Comparison of ENCODE assay signal across 1 cellular context in the genomic region with DNA sequence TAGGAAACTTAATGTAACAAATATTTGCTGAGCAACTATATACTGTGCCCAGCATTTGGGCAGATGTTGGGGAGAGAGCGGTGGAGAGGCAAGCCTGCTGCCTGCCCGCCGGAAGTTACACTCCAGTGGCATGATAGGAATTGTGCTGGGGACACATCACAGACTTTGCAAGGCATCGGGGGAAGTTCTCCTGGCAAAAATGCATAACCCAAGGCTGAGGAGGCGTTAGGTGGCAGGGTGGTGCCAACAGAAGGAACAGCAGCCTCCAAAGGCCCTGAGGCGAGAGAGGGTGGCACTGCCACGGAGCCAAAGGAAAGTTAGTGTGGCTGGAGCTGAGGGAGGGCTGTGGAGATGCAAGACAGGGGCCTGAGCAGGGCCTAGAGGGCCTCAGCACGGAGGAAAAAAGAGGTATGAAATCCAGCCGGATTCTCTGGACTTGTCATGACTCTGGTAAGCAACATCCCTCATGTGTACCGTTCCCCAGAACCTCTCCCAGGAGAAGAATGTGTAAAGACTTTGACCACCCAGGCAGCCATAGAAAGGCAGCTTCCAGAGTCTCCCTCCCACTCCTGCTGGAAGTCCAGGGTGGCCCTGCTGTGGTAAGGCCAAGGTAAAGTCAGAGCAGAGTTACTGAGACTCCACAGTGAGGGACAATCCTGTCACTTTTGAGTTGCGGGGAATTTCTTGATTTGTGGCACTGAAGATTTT.
TF ChIP-seq lines count a peak whose summit lies in the region.

No MANE protein-coding gene starts in this region.

TF ChIP-seq in IMR-90, 13 proteins besides CTCF, POLR2A, EP300 and RAD21:
- TF ChIP-seq RCOR1 (IDR thresholded peaks at IDR 0.05; ENCODE audit: insufficient replicate concordance, low read length), result no peak
- no peak for TF ChIP-seq MXI1 (IDR thresholded peaks at IDR 0.05; ENCODE audit: borderline replicate concordance, low read depth, low read length)
- TF ChIP-seq BHLHE40 (IDR thresholded peaks at IDR 0.05; ENCODE audit: low read depth, low read length), result no peak
- no peak for TF ChIP-seq MAFK (IDR thresholded peaks at IDR 0.05; ENCODE audit: low read depth, low read length)
- TF ChIP-seq SMC3 (IDR thresholded peaks at IDR 0.05; ENCODE audit: low read depth, low read length), result no peak
- TF ChIP-seq CEBPB (IDR thresholded peaks at IDR 0.05; ENCODE audit: low read depth, low read length), result no peak
- TF ChIP-seq MAZ (IDR thresholded peaks at IDR 0.05; ENCODE audit: borderline replicate concordance, low read depth, low read length), result no peak
- no peak for TF ChIP-seq FOS (IDR thresholded peaks at IDR 0.05; ENCODE audit: low read depth, low read length)
- no peak for TF ChIP-seq NFE2L2 (IDR thresholded peaks at IDR 0.05; ENCODE audit: low read depth, low read length)
- TF ChIP-seq, protein P1, sequence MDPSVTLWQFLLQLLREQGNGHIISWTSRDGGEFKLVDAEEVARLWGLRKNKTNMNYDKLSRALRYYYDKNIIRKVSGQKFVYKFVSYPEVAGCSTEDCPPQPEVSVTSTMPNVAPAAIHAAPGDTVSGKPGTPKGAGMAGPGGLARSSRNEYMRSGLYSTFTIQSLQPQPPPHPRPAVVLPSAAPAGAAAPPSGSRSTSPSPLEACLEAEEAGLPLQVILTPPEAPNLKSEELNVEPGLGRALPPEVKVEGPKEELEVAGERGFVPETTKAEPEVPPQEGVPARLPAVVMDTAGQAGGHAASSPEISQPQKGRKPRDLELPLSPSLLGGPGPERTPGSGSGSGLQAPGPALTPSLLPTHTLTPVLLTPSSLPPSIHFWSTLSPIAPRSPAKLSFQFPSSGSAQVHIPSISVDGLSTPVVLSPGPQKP (IDR thresholded peaks at IDR 0.05; ENCODE audit: borderline replicate concordance, low read depth, low read length), result no peak
- TF ChIP-seq RFX5 (IDR thresholded peaks at IDR 0.05; ENCODE audit: low read depth, low read length), result no peak
- TF ChIP-seq, protein P2, sequence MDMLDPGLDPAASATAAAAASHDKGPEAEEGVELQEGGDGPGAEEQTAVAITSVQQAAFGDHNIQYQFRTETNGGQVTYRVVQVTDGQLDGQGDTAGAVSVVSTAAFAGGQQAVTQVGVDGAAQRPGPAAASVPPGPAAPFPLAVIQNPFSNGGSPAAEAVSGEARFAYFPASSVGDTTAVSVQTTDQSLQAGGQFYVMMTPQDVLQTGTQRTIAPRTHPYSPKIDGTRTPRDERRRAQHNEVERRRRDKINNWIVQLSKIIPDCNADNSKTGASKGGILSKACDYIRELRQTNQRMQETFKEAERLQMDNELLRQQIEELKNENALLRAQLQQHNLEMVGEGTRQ (IDR thresholded peaks at IDR 0.05; ENCODE audit: low read depth, low read length), result no peak
- TF ChIP-seq CHD1 (IDR thresholded peaks at IDR 0.05; ENCODE audit: low read depth, low read length), result no peak
